ENCODE assay signal across 16 cellular contexts in genomic region chr6:116326392-116326717, GRCh38.
"Had no signal": no experiment of that assay in that cellular context is flagged by ENCODE, and none has a peak within 500 bp of the region (broad histone marks: within the 10 kb centered on the region; RNA-seq: fewer than 3 reads in every experiment).

No MANE protein-coding gene starts in this region.

- H3K36me3 ChIP-seq: ascending aorta, upper lobe of left lung had no signal

- H3K4me3 ChIP-seq: ascending aorta, upper lobe of left lung had no signal

- DNase-seq: activated CD4-positive, alpha-beta T cell treated with anti-CD3 and anti-CD28 coated beads for 1 hour; activated CD4-positive, alpha-beta T cell treated with anti-CD3 and anti-CD28 coated beads, Interleukin-2, amount 50 U/mL, for 48 hours; activated CD8-positive, alpha-beta memory T cell treated with anti-CD3 and anti-CD28 coated beads, Interleukin-2, amount 10 ng/mL, durations not matched to agents 7 days and 5 days; activated naive CD8-positive, alpha-beta T cell treated with anti-CD3 and anti-CD28 coated beads, Interleukin-2, amount 10 ng/mL, durations not matched to agents 7 days and 5 days; activated T-cell treated with anti-CD3 and anti-CD28 coated beads, Interleukin-2, amount 50 U/mL, for 24 hours; cortex of kidney; effector memory CD4-positive, alpha-beta T cell; left colon; retina; SIG-M5; small intestine; SW 1271; upper lobe of left lung had no signal

- H3K27me3 Mint-ChIP-seq: activated CD8-positive, alpha-beta memory T cell treated with anti-CD3 and anti-CD28 coated beads, Interleukin-2, amount 10 ng/mL, durations not matched to agents 7 days and 5 days; activated naive CD8-positive, alpha-beta T cell treated with anti-CD3 and anti-CD28 coated beads, Interleukin-2, amount 10 ng/mL, durations not matched to agents 7 days and 5 days; activated T-cell treated with anti-CD3 and anti-CD28 coated beads, Interleukin-2, amount 50 U/mL, for 24 hours had no signal

- ATAC-seq: activated CD8-positive, alpha-beta memory T cell treated with anti-CD3 and anti-CD28 coated beads, Interleukin-2, amount 10 ng/mL, durations not matched to agents 7 days and 5 days; left colon had no signal

- H3K36me3 Mint-ChIP-seq: activated CD8-positive, alpha-beta memory T cell treated with anti-CD3 and anti-CD28 coated beads, Interleukin-2, amount 10 ng/mL, durations not matched to agents 7 days and 5 days; activated naive CD8-positive, alpha-beta T cell treated with anti-CD3 and anti-CD28 coated beads, Interleukin-2, amount 10 ng/mL, durations not matched to agents 7 days and 5 days had no signal

- H3K4me1 Mint-ChIP-seq: activated CD8-positive, alpha-beta memory T cell treated with anti-CD3 and anti-CD28 coated beads, Interleukin-2, amount 10 ng/mL, durations not matched to agents 7 days and 5 days; activated naive CD8-positive, alpha-beta T cell treated with anti-CD3 and anti-CD28 coated beads, Interleukin-2, amount 10 ng/mL, durations not matched to agents 7 days and 5 days had no signal

- H3K4me3 Mint-ChIP-seq: activated CD8-positive, alpha-beta memory T cell treated with anti-CD3 and anti-CD28 coated beads, Interleukin-2, amount 10 ng/mL, durations not matched to agents 7 days and 5 days; activated naive CD8-positive, alpha-beta T cell treated with anti-CD3 and anti-CD28 coated beads, Interleukin-2, amount 10 ng/mL, durations not matched to agents 7 days and 5 days; activated T-cell treated with anti-CD3 and anti-CD28 coated beads, Interleukin-2, amount 50 U/mL, for 24 hours; T-helper 2 cell treated with Interferon-gamma antibody and Interleukin-4, amounts not matched to agents 5 μg/mL and 100 μg/mL, for 36 hours had no signal

- H3K9me3 ChIP-seq: ascending aorta, upper lobe of left lung had no signal

- H3K27me3 ChIP-seq: ascending aorta, upper lobe of left lung had no signal

- H3K27ac ChIP-seq: ascending aorta, epithelial cell of prostate had no signal

- H3K27ac Mint-ChIP-seq: activated CD8-positive, alpha-beta memory T cell treated with anti-CD3 and anti-CD28 coated beads, Interleukin-2, amount 10 ng/mL, durations not matched to agents 7 days and 5 days; activated naive CD8-positive, alpha-beta T cell treated with anti-CD3 and anti-CD28 coated beads, Interleukin-2, amount 10 ng/mL, durations not matched to agents 7 days and 5 days; activated T-cell treated with anti-CD3 and anti-CD28 coated beads, Interleukin-2, amount 50 U/mL, for 24 hours; T-helper 2 cell treated with Interferon-gamma antibody and Interleukin-4, amounts not matched to agents 5 μg/mL and 100 μg/mL, for 36 hours had no signal

- H3K9me3 Mint-ChIP-seq: activated naive CD8-positive, alpha-beta T cell treated with anti-CD3 and anti-CD28 coated beads, Interleukin-2, amount 10 ng/mL, durations not matched to agents 7 days and 5 days; activated T-cell treated with anti-CD3 and anti-CD28 coated beads, Interleukin-2, amount 50 U/mL, for 24 hours; T-helper 2 cell treated with Interferon-gamma antibody and Interleukin-4, amounts not matched to agents 5 μg/mL and 100 μg/mL, for 36 hours had no signal
